In the genomic region with DNA sequence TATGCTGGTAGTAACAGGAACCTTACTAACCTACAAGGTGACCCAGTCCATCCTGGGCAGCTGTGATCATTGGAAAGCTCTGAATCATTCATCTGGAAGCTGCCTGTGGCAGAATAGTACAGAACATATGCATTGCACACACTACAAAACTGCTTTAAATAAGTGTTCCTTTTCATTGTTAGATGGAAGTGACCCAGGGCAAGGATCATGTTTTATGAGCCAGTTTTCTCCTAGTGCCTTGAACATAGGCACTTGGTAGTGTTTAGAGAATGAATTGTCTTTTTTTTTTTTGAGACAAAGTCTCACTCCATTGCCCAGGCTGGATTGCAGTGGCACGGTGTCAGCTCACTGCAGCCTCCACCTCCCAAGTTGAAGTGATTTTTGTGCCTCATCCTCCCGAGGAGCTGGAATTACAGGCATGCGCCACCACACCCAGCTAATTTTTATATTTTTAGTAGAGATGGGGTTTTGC, we compare ENCODE assay signal across 10 cellular contexts. TPM values are rescaled to one million over a fixed set of nuclear protein-coding genes. Genes with fewer than 3 reads are reported as not detected.
DNase-seq lines count a peak whose midpoint lies in the region; ATAC-seq and TF ChIP-seq lines count a peak whose summit lies in the region.
"Had no signal": no experiment of that assay in that cellular context is flagged by ENCODE, and none has a peak within 500 bp of the region (broad histone marks: within the 10 kb centered on the region; RNA-seq: fewer than 3 reads in every experiment).

No MANE protein-coding gene starts in this region.

- H3K36me3 Mint-ChIP-seq in Calu3 (ENCODE audit: insufficient read depth, unreplicated experiment) = no peaks in the 10 kb centered on the region

- H3K9me3 ChIP-seq in OCI-LY3 (ENCODE audit: insufficient read depth, low read length) (no peaks in the 10 kb centered on the region), psoas muscle (no peaks in the 10 kb centered on the region)

- H3K27ac ChIP-seq in OCI-LY3 (ENCODE audit: low read length) (no peak overlapping the region), psoas muscle (peak overlapping the region; percentile 44)

- H3K4me3 Mint-ChIP-seq in Calu3 (ENCODE audit: low read depth, unreplicated experiment) = no peak overlapping the region
- H3K4me3 Mint-ChIP-seq: endodermal cell had no signal

- H4K20me1 ChIP-seq in OCI-LY3 (ENCODE audit: insufficient read depth, low read length) = peaks cover 37% of the 10 kb centered on the region

- CTCF ChIA-PET in Calu3 (lab: Charles Lee) = interaction anchor here (1.7 kb wide), 1 partner anchor 184 kb away, joined by 5 read pairs; the partner anchor contains the start of gene CNEP1R1

- H3K27me3 ChIP-seq in OCI-LY3 (ENCODE audit: low read depth, low read length) (no peaks in the 10 kb centered on the region), psoas muscle (ENCODE audit: insufficient read depth in 3 of 3, low read length in 2 of 3) (no peaks in the 10 kb centered on the region)

- H3K4me3 ChIP-seq in OCI-LY3 (ENCODE audit: low read length) (no peak overlapping the region), psoas muscle (no peak overlapping the region)

- no peaks in the 10 kb centered on the region for H3K9me3 Mint-ChIP-seq in Calu3 (ENCODE audit: low read depth, unreplicated experiment)
- H3K9me3 Mint-ChIP-seq: endodermal cell had no signal

- no peak overlapping the region for H3K27ac Mint-ChIP-seq in Calu3 (ENCODE audit: unreplicated experiment)
- H3K27ac Mint-ChIP-seq: endodermal cell had no signal

- no peak overlapping the region for H2AFZ ChIP-seq in OCI-LY3 (ENCODE audit: low read depth, low read length)

- no TSS peak for BruUV-seq in Calu3 (replicated peaks; lab: Mats Ljungman, UMichigan)

- intact Hi-C loops in psoas muscle (cut with DNase I) (loop anchor here in 1 of 2 donors (5.0 kb wide), 1 partner anchor 51 kb away; no protein-coding TSS in a partner anchor), Calu3 (cut with micrococcal nuclease; ENCODE audit: unreplicated experiment) (no loop called here)

- WGBS in psoas muscle, 3 donors = 58 to 70% (median 66%) methylated on average over 3 of the region's 3 CpGs

- peaks cover 47% of the 10 kb centered on the region for H3K79me2 ChIP-seq in OCI-LY3 (ENCODE audit: low read length)

- H3K27me3 Mint-ChIP-seq in Calu3 (ENCODE audit: unreplicated experiment) = no peaks in the 10 kb centered on the region

- peaks cover 40% of the 10 kb centered on the region for H3K4me1 ChIP-seq in OCI-LY3 (ENCODE audit: low read length)
- peaks cover 53% of the 10 kb centered on the region for H3K4me1 ChIP-seq in psoas muscle

- peaks cover 41% of the 10 kb centered on the region for H3K4me1 Mint-ChIP-seq in Calu3 (ENCODE audit: low read depth, unreplicated experiment)

- peak overlapping the region; percentile 92 for H3K4me2 ChIP-seq in OCI-LY3 (ENCODE audit: low read length)

- TF ChIP-seq CTCF in OCI-LY3 (IDR thresholded peaks at IDR 0.05; ENCODE audit: low read depth, low read length) (no peak), psoas muscle (IDR thresholded peaks at IDR 0.05) (no peak), Calu3 (IDR thresholded peaks at IDR 0.05; ENCODE audit: unreplicated experiment) (no peak)

- ATAC-seq in esophagus mucosa (peak; percentile 30), psoas muscle (peak; percentile 68 to 81 (median 76)), HG02870 (IDR thresholded peaks at IDR 0.05; ENCODE audit: unreplicated experiment) (no peak), HG02588 (IDR thresholded peaks at IDR 0.05; ENCODE audit: unreplicated experiment) (no peak)

- H3K36me3 ChIP-seq in OCI-LY3 (replicated peaks; ENCODE audit: low read depth, low read length) (peaks cover 10% of the 10 kb centered on the region), psoas muscle (ENCODE audit: insufficient read depth in 1 of 2, low read depth in 1 of 2) (peaks cover 0 to 23% of the 10 kb centered on the region in 2 donors)

- no peak overlapping the region for H3K9ac ChIP-seq in OCI-LY3 (ENCODE audit: low read length)

- peak; percentile 86 for DNase-seq in ELR (ENCODE audit: low read depth)
- DNase-seq in psoas muscle = no peak
- DNase-seq in Calu3 = no peak
- no peak for DNase-seq in NCI-H146 (lab: John Stamatoyannopoulos, UW)
- DNase-seq: activated CD4-positive, alpha-beta T cell treated with anti-CD3 and anti-CD28 coated beads for 1 hour; endodermal cell had no signal

RNA-seq across cellular contexts. Expression of gene TENT4B, which starts 55.4 kb away (rescaled TPM):
- total RNA-seq in esophagus mucosa (6.7 TPM), psoas muscle (1 to 10 TPM; 6.8 to 8.1 (median 7.1) TPM), Calu3 (2022) (21.7 and 24.4 TPM in 2 replicates)
- 1 to 10 TPM; 3.5 to 9.7 (median 4.0) TPM for polyA plus RNA-seq in psoas muscle

RNA-seq across cellular contexts. Expression of gene ADCY7, which starts 57.9 kb away (rescaled TPM):
- total RNA-seq in esophagus mucosa (26.8 TPM), psoas muscle (1 to 10 TPM; 3.1 to 5.5 (median 4.2) TPM), Calu3 (2022) (67.7 and 71.4 TPM in 2 replicates)
- 1 to 10 TPM in 2 of 3 donors, under 1 TPM in 1; 0.34 to 1.5 (median 1.1) TPM for polyA plus RNA-seq in psoas muscle

Comparison
In these comparisons a context has a peak if more than half of its experiments do, and no peak if none do; other contexts are left out.
1. ATAC-seq: peak in esophagus mucosa (single experiment) and psoas muscle (4 of 4); none in HG02870 (single experiment) and HG02588 (single experiment).